Comparison of ENCODE assay signal across 9 cellular contexts in genomic region chr5:151221574-151221973, GRCh38. TPM values are rescaled to one million over a fixed set of nuclear protein-coding genes. Genes with fewer than 3 reads are reported as not detected.
DNase-seq lines count a peak whose midpoint lies in the region; ATAC-seq lines count a peak whose summit lies in the region.
"Had no signal": no experiment of that assay in that cellular context is flagged by ENCODE, and none has a peak within 500 bp of the region (broad histone marks: within the 10 kb centered on the region; RNA-seq: fewer than 3 reads in every experiment).

No MANE protein-coding gene starts in this region.

- no peak overlapping the region for H2BK15ac ChIP-seq in neuronal stem cell (ENCODE audit: low read length)

- H3K4me3 ChIP-seq in neuronal stem cell (ENCODE audit: low read length in 2 of 2) = no peak overlapping the region

- H3K9ac ChIP-seq in neuronal stem cell (ENCODE audit: low read depth, low read length, poor library complexity) = no peak overlapping the region

- no peaks in the 10 kb centered on the region for H3K79me1 ChIP-seq in neuronal stem cell (ENCODE audit: low read depth, low read length)

- peak overlapping the region; percentile 95 for H3K4me3 Mint-ChIP-seq in T-helper 17 cell
- peak overlapping the region; percentile 87 for H3K4me3 Mint-ChIP-seq in stimulated activated naive CD8-positive, alpha-beta T cell treated with anti-CD3 and anti-CD28 coated beads, Interleukin-15, Interleukin-2, amounts not matched to agents 100 ng/mL and 50 ng/mL, for 24 hours

- H2AK5ac ChIP-seq in neuronal stem cell (ENCODE audit: low read depth, low read length) = no peak overlapping the region

- H3K27me3 ChIP-seq in neuronal stem cell (ENCODE audit: control insufficient read depth in 3 of 3, insufficient read depth in 3 of 3, low read depth in 1 of 3, low read length in 3 of 3) = peaks cover 0 to 57% (median 20%) of the 10 kb centered on the region in 3 experiments

- no peak overlapping the region for H3K4me2 ChIP-seq in neuronal stem cell (ENCODE audit: insufficient read depth, low read length, poor library complexity, severe bottlenecking)

- no peak overlapping the region for H3K4ac ChIP-seq in neuronal stem cell (ENCODE audit: low read length)

- peaks cover 64% of the 10 kb centered on the region for H3K4me1 Mint-ChIP-seq in T-helper 17 cell
- peaks cover 82% of the 10 kb centered on the region for H3K4me1 Mint-ChIP-seq in stimulated activated naive CD8-positive, alpha-beta T cell treated with anti-CD3 and anti-CD28 coated beads, Interleukin-15, Interleukin-2, amounts not matched to agents 100 ng/mL and 50 ng/mL, for 24 hours (ENCODE audit: low read depth)

- H2AFZ ChIP-seq in neuronal stem cell (ENCODE audit: low read length) = no peak overlapping the region

- H4K91ac ChIP-seq in neuronal stem cell (ENCODE audit: low read depth, low read length, poor library complexity) = no peak overlapping the region

- H3K27ac ChIP-seq in neuronal stem cell (replicated peaks; ENCODE audit: low read length) = no peak overlapping the region

- H3K18ac ChIP-seq in neuronal stem cell (ENCODE audit: low read length) = no peak overlapping the region

- H4K8ac ChIP-seq in neuronal stem cell (ENCODE audit: low read depth, low read length) = no peak overlapping the region

- H2BK12ac ChIP-seq in neuronal stem cell (ENCODE audit: low read length) = no peak overlapping the region

- no peaks in the 10 kb centered on the region for H3K36me3 ChIP-seq in neuronal stem cell (replicated peaks in 1 of 2; ENCODE audit: control insufficient read depth in 2 of 2, insufficient read depth in 2 of 2, low read length in 2 of 2)

- no peak overlapping the region for H2BK5ac ChIP-seq in neuronal stem cell (ENCODE audit: low read length)

- H3K27me3 Mint-ChIP-seq in T-helper 17 cell = no peaks in the 10 kb centered on the region
- H3K27me3 Mint-ChIP-seq in stimulated activated naive CD8-positive, alpha-beta T cell treated with anti-CD3 and anti-CD28 coated beads, Interleukin-15, Interleukin-2, amounts not matched to agents 100 ng/mL and 50 ng/mL, for 24 hours = no peaks in the 10 kb centered on the region

- H3K4me1 ChIP-seq in neuronal stem cell (ENCODE audit: control insufficient read depth in 2 of 2, insufficient read depth in 1 of 2, low read depth in 1 of 2, low read length in 2 of 2) = peaks cover 3 to 6% of the 10 kb centered on the region in 2 donors

- no peaks in the 10 kb centered on the region for H3K9me3 Mint-ChIP-seq in stimulated activated naive CD8-positive, alpha-beta T cell treated with anti-CD3 and anti-CD28 coated beads, Interleukin-15, Interleukin-2, amounts not matched to agents 100 ng/mL and 50 ng/mL, for 24 hours

- DNase-seq in activated CD4-positive, CD25-positive, alpha-beta regulatory T cell (lab: John Stamatoyannopoulos, UW) = no peak
- no peak for DNase-seq in T-helper 17 cell
- peak; percentile 34 for DNase-seq in fibroblast of peridontal ligament (ENCODE audit: extremely low read depth)
- DNase-seq in stimulated activated CD4-positive, alpha-beta T cell treated with anti-CD3 and anti-CD28 coated beads, Interleukin-2, amount 100 ng/mL, for 24 hours = no peak
- no peak for DNase-seq in NCI-H2196 treated with DMSO at 0.1 percent for 48 hours (lab: John Stamatoyannopoulos, UW; ENCODE audit: unreplicated experiment)
- no peak for DNase-seq in neuronal stem cell (ENCODE audit: low spot score)
- DNase-seq: stimulated activated CD4-positive, alpha-beta T cell treated with anti-CD3 and anti-CD28 coated beads, Interleukin-2, amount 100 ng/mL, for 48 hours had no signal

- no peaks in the 10 kb centered on the region for H3K9me3 ChIP-seq in T-helper 17 cell (ENCODE audit: control insufficient read depth, low read length, poor library complexity, severe bottlenecking)
- no peaks in the 10 kb centered on the region for H3K9me3 ChIP-seq in neuronal stem cell (replicated peaks in 1 of 2; ENCODE audit: control insufficient read depth in 2 of 2, insufficient read depth in 1 of 2, low read depth in 1 of 2, low read length in 2 of 2)

- peaks cover 5% of the 10 kb centered on the region for H3K36me3 Mint-ChIP-seq in T-helper 17 cell (ENCODE audit: low read depth)
- H3K36me3 Mint-ChIP-seq in stimulated activated naive CD8-positive, alpha-beta T cell treated with anti-CD3 and anti-CD28 coated beads, Interleukin-15, Interleukin-2, amounts not matched to agents 100 ng/mL and 50 ng/mL, for 24 hours (ENCODE audit: low read depth) = peaks cover 39% of the 10 kb centered on the region

- H3K27ac Mint-ChIP-seq in T-helper 17 cell = peak overlapping the region; percentile 100
- peak overlapping the region; percentile 95 for H3K27ac Mint-ChIP-seq in stimulated activated naive CD8-positive, alpha-beta T cell treated with anti-CD3 and anti-CD28 coated beads, Interleukin-15, Interleukin-2, amounts not matched to agents 100 ng/mL and 50 ng/mL, for 24 hours

- H2BK120ac ChIP-seq in neuronal stem cell (ENCODE audit: low read depth, low read length) = no peak overlapping the region

- peak; percentile 30 to 36 for ATAC-seq in activated CD4-positive, CD25-positive, alpha-beta regulatory T cell treated with anti-CD3 and anti-CD28 coated beads, Interleukin-2, amount 50 U/mL, for 24 hours
- no peak for ATAC-seq in T-helper 17 cell

- no peak overlapping the region for H3K23ac ChIP-seq in neuronal stem cell (ENCODE audit: low read depth, low read length, poor library complexity)

- WGBS in neuronal stem cell (ENCODE audit: extremely low coverage in 2 of 2, insufficient read length in 2 of 2, insufficient replicate concordance in 1 of 2), 2 donors = no CpG with 5 or more reads among the region's 3 CpGs

- no peak overlapping the region for H3K14ac ChIP-seq in neuronal stem cell (ENCODE audit: low read length)

RNA-seq across cellular contexts. Expression of gene CCDC69, which starts 2.3 kb away (rescaled TPM):
- 10 to 100 TPM; 74.7 to 82.5 TPM for total RNA-seq in T-helper 17 cell
- 0.03 TPM for polyA plus RNA-seq in neuronal stem cell (2013, experiment 1 of 2)
- 0.03 TPM for polyA plus RNA-seq in neuronal stem cell (2013, experiment 2 of 2)

RNA-seq across cellular contexts. Expression of gene GM2A, which starts 31.4 kb away (rescaled TPM):
- total RNA-seq in T-helper 17 cell = 10 to 100 TPM in 1 of 2 donors, 1 to 10 TPM in 1; 6.0 to 13.4 TPM
- polyA plus RNA-seq in neuronal stem cell (2013, experiment 1 of 2) = 15.0 TPM
- polyA plus RNA-seq in neuronal stem cell (2013, experiment 2 of 2) = 15.6 TPM
